In the genomic region with DNA sequence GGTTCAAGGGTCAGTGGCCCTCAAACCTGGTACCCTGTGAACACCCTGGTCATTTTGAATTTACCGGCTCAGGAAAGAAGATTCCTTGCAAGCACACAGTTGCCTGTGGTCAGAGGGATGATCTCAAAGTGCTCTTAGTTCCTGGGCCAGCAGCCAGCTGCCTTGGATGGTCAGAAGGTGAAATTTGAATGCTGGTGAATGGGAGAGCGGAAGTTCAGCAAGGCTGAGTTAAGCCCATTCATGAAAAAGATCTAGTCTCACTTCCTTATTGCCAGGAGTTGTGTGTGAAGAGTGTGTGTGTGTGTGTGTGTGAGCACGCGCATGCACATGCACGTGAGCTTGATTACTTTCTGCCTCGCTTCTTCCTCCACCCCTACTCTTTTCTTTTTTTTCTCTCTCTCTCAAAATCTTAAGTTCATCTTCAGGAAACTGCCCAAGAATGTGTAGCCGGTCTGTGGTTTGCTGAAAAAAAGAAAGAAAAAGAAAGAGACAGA, we compare ENCODE assay signal across 8 cellular contexts.
DNase-seq lines count a peak whose midpoint lies in the region; ATAC-seq and TF ChIP-seq lines count a peak whose summit lies in the region.

No MANE protein-coding gene starts in this region.

- peaks cover 39 to 53% (median 46%) of the 10 kb centered on the region in 3 donors for H3K4me1 Mint-ChIP-seq in T-cell

- no peak overlapping the region for H3K4me3 ChIP-seq in BJ (ENCODE audit: low read depth, low read length)

- TF ChIP-seq CTCF in BJ (IDR thresholded peaks at IDR 0.05; ENCODE audit: insufficient read depth, low read depth, low read length) = no peak

- in situ Hi-C loops in GM18951 (cut with MboI; ENCODE audit: low sequenced_read_pairs, unreplicated experiment) = no loop called here

- H3K9me3 Mint-ChIP-seq in T-cell = no peaks in the 10 kb centered on the region

- no peaks in the 10 kb centered on the region for H3K36me3 Mint-ChIP-seq in T-cell

- H3K4me3 Mint-ChIP-seq in T-cell = peak overlapping the region; percentile 50 to 75 (median 69)

- TF ChIP-seq POLR2A in GM18951 (IDR thresholded peaks at IDR 0.05; ENCODE audit: extremely low read depth, insufficient read depth, insufficient read length) = peak; percentile 43

- H3K27me3 ChIP-seq in BJ (ENCODE audit: control insufficient read depth, insufficient read depth, low read length) = no peaks in the 10 kb centered on the region

- POLR2A ChIA-PET in BJ (lab: Charles Lee) (interaction anchor here (0.6 kb wide), 1 partner anchor 160 kb away, joined by 3 read pairs; no protein-coding TSS in a partner anchor), T-cell (lab: Charles Lee) (interaction anchor here in 1 of 2 donors (0.6 kb wide), 1 partner anchor 105 kb away, joined by 14 read pairs; no protein-coding TSS in a partner anchor)

- CTCF ChIA-PET in BJ (lab: Yijun Ruan, JAX) (interaction anchor here (1.6 to 5.9 kb wide), 3 partner anchors 12 to 159 kb away, joined by 3 to 30 read pairs (median 6); no protein-coding TSS in a partner anchor), T-cell (lab: Charles Lee) (interaction anchor here (0.6 to 1.7 kb wide), 3 partner anchors 10 to 229 kb away, joined by 3 to 4 read pairs (median 3); no protein-coding TSS in a partner anchor)

- H3K36me3 ChIP-seq in BJ (ENCODE audit: control insufficient read depth, insufficient read depth, low read length) = no peaks in the 10 kb centered on the region

- peak overlapping the region; percentile 14 to 72 for H3K27ac Mint-ChIP-seq in T-cell

- peak; percentile 9 for DNase-seq in BJ (ENCODE audit: low read depth)
- DNase-seq in T-cell = peak in 10 of 34 experiments; percentile 8 to 31 (median 16)
- DNase-seq in globus pallidus (ENCODE audit: low spot score) = peak; percentile 60
- peak; percentile 20 for DNase-seq in superior temporal gyrus (ENCODE audit: extremely low spot score)
- no peak for DNase-seq in NCI-H1694 treated with DMSO at 0.1 percent for 48 hours (lab: John Stamatoyannopoulos, UW)
- no peak for DNase-seq in GOT3 (lab: John Stamatoyannopoulos, UW)

- no peaks in the 10 kb centered on the region for H3K27me3 Mint-ChIP-seq in T-cell

- ATAC-seq in HG03108 (IDR thresholded peaks at IDR 0.05; ENCODE audit: unreplicated experiment) (peak; percentile 38), T-cell (replicated peaks in 1 of 4) (peak; percentile 53 to 69 (median 65))

Comparison
In these comparisons a context has a peak if more than half of its experiments do, and no peak if none do; other contexts are left out.
1. DNase-seq: peak in BJ (single experiment), globus pallidus (single experiment) and superior temporal gyrus (single experiment); none in NCI-H1694 treated with DMSO at 0.1 percent for 48 hours (single experiment) and GOT3 (single experiment).